Comparison of ENCODE assay signal across 1 cellular context in genomic region chr18:2853926-2854664, GRCh38.
TF ChIP-seq lines count a peak whose summit lies in the region.

No MANE protein-coding gene starts in this region.

TF ChIP-seq in K562, 482 proteins besides CTCF, POLR2A, EP300 and RAD21 (continued from another document and continues in another):
- TF ChIP-seq REST (CRISPR knock-in tag; IDR thresholded peaks at IDR 0.05; ENCODE audit: low read depth) (no peak), TCF7 (IDR thresholded peaks at IDR 0.05; ENCODE audit: borderline replicate concordance) (no peak), FOXO4 (CRISPR knock-in tag; IDR thresholded peaks at IDR 0.05) (no peak), BCL6 (CRISPR knock-in tag; IDR thresholded peaks at IDR 0.05) (no peak), ZNF449 (CRISPR knock-in tag; IDR thresholded peaks at IDR 0.05) (no peak), RFX5 (IDR thresholded peaks at IDR 0.05; ENCODE audit: low read depth, low read length) (no peak), AFF4 (CRISPR knock-in tag; IDR thresholded peaks at IDR 0.05) (peak; percentile 88), ZNF23 (CRISPR knock-in tag; IDR thresholded peaks at IDR 0.05) (no peak), YBX1 (IDR thresholded peaks at IDR 0.05) (no peak), ASH1L (IDR thresholded peaks at IDR 0.05; ENCODE audit: borderline replicate concordance, low read depth, partially characterized antibody) (no peak), CXXC5 (CRISPR knock-in tag; IDR thresholded peaks at IDR 0.05) (peak; percentile 82), KDM1A (IDR thresholded peaks at IDR 0.05) (peak; percentile 92 to 94), KLF6 (CRISPR knock-in tag; IDR thresholded peaks at IDR 0.05; ENCODE audit: borderline replicate concordance) (no peak), ZBTB11 (CRISPR knock-in tag; IDR thresholded peaks at IDR 0.05) (peak in 1 of 3 experiments; percentile 69; a peak in 1 of 6 replicates), BRF1 (IDR thresholded peaks at IDR 0.05; ENCODE audit: borderline replicate concordance, extremely low read depth, insufficient read length) (no peak), TCF7L2 (IDR thresholded peaks at IDR 0.05; ENCODE audit: low read depth, low read length) (no peak), ZBTB9 (CRISPR knock-in tag; IDR thresholded peaks at IDR 0.05) (no peak), ATF7 (IDR thresholded peaks at IDR 0.05) (peak; percentile 67), FOXP1 (CRISPR knock-in tag; IDR thresholded peaks at IDR 0.05) (no peak), STAT6 (CRISPR knock-in tag; IDR thresholded peaks at IDR 0.05) (no peak), ZNF589 (CRISPR knock-in tag; IDR thresholded peaks at IDR 0.05; ENCODE audit: low read depth) (0 out of 2 replicates have a peak, but pooled peaks have one; percentile 71), ZNF436 (CRISPR knock-in tag; IDR thresholded peaks at IDR 0.05) (no peak), CBX5 (IDR thresholded peaks at IDR 0.05; ENCODE audit: borderline replicate concordance, low read depth) (no peak), ZNF584 (CRISPR knock-in tag; IDR thresholded peaks at IDR 0.05; ENCODE audit: low read depth) (peak; percentile 90), NCOA2 (IDR thresholded peaks at IDR 0.05; ENCODE audit: partially characterized antibody in 2 of 2) (no peak), KDM2B (CRISPR knock-in tag; IDR thresholded peaks at IDR 0.05) (no peak)
